ENCODE assay signal across 28 cellular contexts in genomic region chr2:124967325-124967724, GRCh38.
"Had no signal": no experiment of that assay in that cellular context is flagged by ENCODE, and none has a peak within 500 bp of the region (broad histone marks: within the 10 kb centered on the region; RNA-seq: fewer than 3 reads in every experiment).

No MANE protein-coding gene starts in this region.

- DNase-seq: colonic mucosa; effector CD8-positive, alpha-beta T cell; heart left ventricle; hippocampal formation; islet precursor cell; kidney glomerular epithelial cell; left ventricle myocardium superior; lower lobe of right lung; mucosa of descending colon; naive B cell; posterior cingulate gyrus; right lobe of liver; stimulated activated CD4-positive, alpha-beta T cell treated with anti-CD3 and anti-CD28 coated beads, Interleukin-2, amount 100 ng/mL, for 24 hours; stimulated activated CD4-positive, alpha-beta T cell treated with anti-CD3 and anti-CD28 coated beads, Interleukin-4, amount 100 ng/mL, for 24 hours; stimulated activated naive CD4-positive, alpha-beta T cell treated with Interleukin-2 at 50 U/mL for 16 hours; substantia nigra; upper lobe of left lung; uterus had no signal

- H3K36me3 Mint-ChIP-seq: naive B cell; natural killer cell treated with Interleukin-12 subunit alpha and Interleukin-12 subunit beta and Interleukin-15 and Interleukin-18, amount 100 ng/mL, for 72 hours; stimulated activated effector memory CD8-positive, alpha-beta T cell treated with anti-CD3 and anti-CD28 coated beads, Interleukin-12 subunit alpha, Interleukin-12 subunit beta, amount 100 ng/mL, for 72 hours had no signal

- H3K4me3 Mint-ChIP-seq: central memory CD8-positive, alpha-beta T cell; dendritic cell treated with granulocyte-macrophage colony-stimulating factor and Interleukin-4, amounts not matched to agents 40 ng/mL and 50 ng/mL, for 4 days; naive B cell; natural killer cell treated with Interleukin-12 subunit alpha and Interleukin-12 subunit beta and Interleukin-15 and Interleukin-18, amount 100 ng/mL, for 72 hours; neural crest cell; stimulated activated effector memory CD8-positive, alpha-beta T cell treated with anti-CD3 and anti-CD28 coated beads, Interleukin-12 subunit alpha, Interleukin-12 subunit beta, amount 100 ng/mL, for 72 hours had no signal

- H3K27me3 Mint-ChIP-seq: central memory CD8-positive, alpha-beta T cell; dendritic cell treated with granulocyte-macrophage colony-stimulating factor and Interleukin-4, amounts not matched to agents 40 ng/mL and 50 ng/mL, for 4 days; naive B cell; natural killer cell treated with Interleukin-12 subunit alpha and Interleukin-12 subunit beta and Interleukin-15 and Interleukin-18, amount 100 ng/mL, for 72 hours had no signal

- H3K27ac ChIP-seq: colonic mucosa, esophagus muscularis mucosa, foreskin keratinocyte, gastroesophageal sphincter, heart left ventricle, lower lobe of right lung, right lobe of liver, thoracic aorta, tibial nerve, upper lobe of left lung, uterus had no signal

- ATAC-seq: foreskin keratinocyte; gastroesophageal sphincter; heart left ventricle; left ventricle myocardium superior; lower lobe of right lung; mucosa of descending colon; natural killer cell treated with Interleukin-12 subunit alpha and Interleukin-12 subunit beta and Interleukin-15 and Interleukin-18, amount 100 ng/mL, for 72 hours; right lobe of liver; stimulated activated effector memory CD8-positive, alpha-beta T cell treated with anti-CD3 and anti-CD28 coated beads, Interleukin-12 subunit alpha, Interleukin-12 subunit beta, amount 100 ng/mL, for 72 hours had no signal

- H3K9me3 Mint-ChIP-seq: dendritic cell treated with granulocyte-macrophage colony-stimulating factor and Interleukin-4, amounts not matched to agents 40 ng/mL and 50 ng/mL, for 4 days had no signal

- H3K27ac Mint-ChIP-seq: dendritic cell treated with granulocyte-macrophage colony-stimulating factor and Interleukin-4, amounts not matched to agents 40 ng/mL and 50 ng/mL, for 4 days; naive B cell; natural killer cell treated with Interleukin-12 subunit alpha and Interleukin-12 subunit beta and Interleukin-15 and Interleukin-18, amount 100 ng/mL, for 72 hours; stimulated activated effector memory CD8-positive, alpha-beta T cell treated with anti-CD3 and anti-CD28 coated beads, Interleukin-12 subunit alpha, Interleukin-12 subunit beta, amount 100 ng/mL, for 72 hours had no signal

- H3K4me1 Mint-ChIP-seq: central memory CD8-positive, alpha-beta T cell; naive B cell; neural crest cell; stimulated activated effector memory CD8-positive, alpha-beta T cell treated with anti-CD3 and anti-CD28 coated beads, Interleukin-12 subunit alpha, Interleukin-12 subunit beta, amount 100 ng/mL, for 72 hours had no signal
